In genomic region chr2:213419980-213420379, GRCh38 we compare ENCODE assay signal across 27 cellular contexts.
DNase-seq lines count a peak whose midpoint lies in the region; TF ChIP-seq lines count a peak whose summit lies in the region.
"Had no signal": no experiment of that assay in that cellular context is flagged by ENCODE, and none has a peak within 500 bp of the region (broad histone marks: within the 10 kb centered on the region; RNA-seq: fewer than 3 reads in every experiment).

No MANE protein-coding gene starts in this region.

- no peaks in the 10 kb centered on the region for H3K27me3 ChIP-seq in neural cell (ENCODE audit: insufficient read depth, low read depth, low read length)
- H3K27me3 ChIP-seq: BE2C; BLaER1; BLaER1 treated with 17β-estradiol and CSF1 and Interleukin-3, amounts not matched to agents 10 nM and 100 nM had no signal

- TF ChIP-seq RAD21 in neural cell (conservative IDR thresholded peaks at IDR 0.05): no peak

- no peak overlapping the region for H3K4me3 ChIP-seq in neural cell (ENCODE audit: low read length)
- H3K4me3 ChIP-seq: A549; BLaER1; BLaER1 treated with 17β-estradiol and CSF1 and Interleukin-3, amounts not matched to agents 10 nM and 100 nM had no signal

- no peaks in the 10 kb centered on the region for H4K20me1 ChIP-seq in neural cell (ENCODE audit: insufficient read depth)
- H4K20me1 ChIP-seq: BLaER1; BLaER1 treated with 17β-estradiol and CSF1 and Interleukin-3, amounts not matched to agents 10 nM and 100 nM had no signal

- no peak overlapping the region for H3K27ac ChIP-seq in neural cell (ENCODE audit: low read length)
- H3K27ac ChIP-seq: 22Rv1; A549; BLaER1; BLaER1 treated with 17β-estradiol and CSF1 and Interleukin-3, amounts not matched to agents 10 nM and 100 nM; C4-2B had no signal

- H3K9ac ChIP-seq in neural cell (ENCODE audit: low read length): no peak overlapping the region
- H3K9ac ChIP-seq: BLaER1; BLaER1 treated with 17β-estradiol and CSF1 and Interleukin-3, amounts not matched to agents 10 nM and 100 nM had no signal

- H3K36me3 ChIP-seq in neural cell (ENCODE audit: insufficient read depth, low read length): no peaks in the 10 kb centered on the region
- H3K36me3 ChIP-seq: BE2C; BLaER1; BLaER1 treated with 17β-estradiol and CSF1 and Interleukin-3, amounts not matched to agents 10 nM and 100 nM had no signal

- no peak overlapping the region for H2AFZ ChIP-seq in neural cell (ENCODE audit: low read depth, low read length)

- H3K79me2 ChIP-seq in neural cell (replicated peaks; ENCODE audit: insufficient read depth, low read length): no peaks in the 10 kb centered on the region

- TF ChIP-seq CTCF in neural cell (IDR thresholded peaks at IDR 0.05; ENCODE audit: poor library complexity, severe bottlenecking): no peak

- no peaks in the 10 kb centered on the region for H3K9me3 ChIP-seq in neural cell (ENCODE audit: low read length)
- H3K9me3 ChIP-seq: A549, BE2C had no signal

- peak overlapping the region; percentile 24 for H3K4me2 ChIP-seq in neural cell (ENCODE audit: low read length)
- H3K4me2 ChIP-seq: A549; BLaER1; BLaER1 treated with 17β-estradiol and CSF1 and Interleukin-3, amounts not matched to agents 10 nM and 100 nM had no signal

- no peak for DNase-seq in NCI-H226
- DNase-seq: 8988T; ACHN; AML-193; BE2C; C1 segment of cervical spinal cord; Caco-2; Calu3; CD4-positive, alpha-beta memory T cell; CD4-positive, alpha-beta T cell; CD4-positive, CD25-positive, alpha-beta regulatory T cell; CD8-positive, alpha-beta memory T cell; CD8-positive, alpha-beta T cell; COR-L47; DMS 273 treated with DMSO at 0.1 percent for 48 hours; DMS153; DMS53; DMS79; DMS79 treated with DMSO at 0.1 percent for 48 hours; DND-41; EL had no signal

- peak; percentile 92 for TF ChIP-seq EP300 in neural cell (conservative IDR thresholded peaks at IDR 0.05; ENCODE audit: poor library complexity, severe bottlenecking)

- no peaks in the 10 kb centered on the region for H3F3A ChIP-seq in neural cell (ENCODE audit: insufficient read depth, low read length, poor library complexity, severe bottlenecking)

- H3K9me2 ChIP-seq in neural cell (ENCODE audit: insufficient read depth, low read length): no peaks in the 10 kb centered on the region

TF ChIP-seq in neural cell, 6 proteins besides CTCF, POLR2A, EP300 and RAD21:
- TF ChIP-seq SMC3 (conservative IDR thresholded peaks at IDR 0.05; ENCODE audit: poor library complexity) (no peak), EZH2 (IDR thresholded peaks at IDR 0.05; ENCODE audit: borderline replicate concordance, insufficient read depth, low read length, poor library complexity, severe bottlenecking) (no peak), REST (IDR thresholded peaks at IDR 0.05; ENCODE audit: borderline replicate concordance) (no peak), MXI1 (conservative IDR thresholded peaks at IDR 0.05; ENCODE audit: poor library complexity, severe bottlenecking) (no peak), TAF1 (IDR thresholded peaks at IDR 0.05; ENCODE audit: low read depth) (no peak), POLR2AphosphoS5 (IDR thresholded peaks at IDR 0.05) (peak; percentile 87)
